In genomic region chrX:17377047-17377692, GRCh38 we compare ENCODE assay signal across 10 cellular contexts. TPM values are rescaled to one million over a fixed set of nuclear protein-coding genes. Genes with fewer than 3 reads are reported as not detected.
DNase-seq lines count a peak whose midpoint lies in the region; ATAC-seq and TF ChIP-seq lines count a peak whose summit lies in the region.
"Had no signal": no experiment of that assay in that cellular context is flagged by ENCODE, and none has a peak within 500 bp of the region (broad histone marks: within the 10 kb centered on the region; RNA-seq: fewer than 3 reads in every experiment).

No MANE protein-coding gene starts in this region.

- no peak overlapping the region for H3K27ac ChIP-seq in Peyer's patch
- H3K27ac ChIP-seq in esophagus squamous epithelium, result peak overlapping the region in 2 of 4 donors; percentile 47 to 76
- peak overlapping the region in 1 of 2 donors; percentile 38 for H3K27ac ChIP-seq in ovary
- H3K27ac ChIP-seq: BLaER1 treated with 17β-estradiol and CSF1 and Interleukin-3, amounts not matched to agents 10 nM and 100 nM; neutrophil had no signal

- no peaks in the 10 kb centered on the region for H3K9me3 ChIP-seq in Peyer's patch
- no peaks in the 10 kb centered on the region for H3K9me3 ChIP-seq in esophagus squamous epithelium
- no peaks in the 10 kb centered on the region for H3K9me3 ChIP-seq in ovary
- H3K9me3 ChIP-seq: neutrophil had no signal

- TF ChIP-seq POLR2A in Peyer's patch (IDR thresholded peaks at IDR 0.05), result no peak
- TF ChIP-seq POLR2A in esophagus squamous epithelium (IDR thresholded peaks at IDR 0.05), result peak in 1 of 4 donors; percentile 37
- TF ChIP-seq POLR2A in ovary (IDR thresholded peaks at IDR 0.05), result peak; percentile 29

- no peak for TF ChIP-seq EP300 in ovary (IDR thresholded peaks at IDR 0.05)

- no peak for ATAC-seq in GM18909 (IDR thresholded peaks at IDR 0.05; ENCODE audit: poor library complexity, unreplicated experiment)

- no peaks in the 10 kb centered on the region for H3K27me3 ChIP-seq in Peyer's patch
- H3K27me3 ChIP-seq in esophagus squamous epithelium, result peaks cover 0 to 3% (median 0%) of the 10 kb centered on the region in 4 donors
- H3K27me3 ChIP-seq in ovary, result no peaks in the 10 kb centered on the region

- in situ Hi-C loops in GM13977 (cut with MboI; ENCODE audit: low pct_unique_long_range_greater_than_20kb, low sequenced_read_pairs, unreplicated experiment), result no loop called here
- in situ Hi-C loops in GM13976 (cut with MboI; ENCODE audit: low sequenced_read_pairs, unreplicated experiment), result no loop called here

- intact Hi-C loops in esophagus squamous epithelium (cut with DNase I), result loop anchor here (10.0 kb wide), 1 partner anchor 208 kb away; no protein-coding TSS in a partner anchor
- intact Hi-C loops in ovary (cut with DNase I), result loop anchor here (2.0 to 10.0 kb wide), 8 partner anchors 132 to 502 kb away; partner anchors contain the start of gene RBBP7 (in 1 of the 4)

- 28% methylated on average over 21 of the region's 45 CpGs; no CpG with 5 or more reads in 1 of the 2 donors for WGBS in esophagus squamous epithelium, 2 donors
- WGBS in ovary, 3 donors, result 25 to 33% (median 28%) methylated on average over 44 to 45 of the region's 45 CpGs

- no peaks in the 10 kb centered on the region for H3K36me3 ChIP-seq in Peyer's patch
- H3K36me3 ChIP-seq in esophagus squamous epithelium, result no peaks in the 10 kb centered on the region
- no peaks in the 10 kb centered on the region for H3K36me3 ChIP-seq in ovary
- H3K36me3 ChIP-seq: BLaER1 treated with 17β-estradiol and CSF1 and Interleukin-3, amounts not matched to agents 10 nM and 100 nM; neutrophil had no signal

- DNase-seq in NOMO-1 treated with DMSO at 0.1 percent for 48 hours (lab: John Stamatoyannopoulos, UW; ENCODE audit: unreplicated experiment) (peak; percentile 15), NOMO-1 (lab: John Stamatoyannopoulos, UW; ENCODE audit: unreplicated experiment in 2 of 2) (no peak), Peyer's patch (peak in 2 of 3 donors; percentile 55 to 61), esophagus squamous epithelium (lab: John Stamatoyannopoulos, UW) (no peak), ovary (peak; percentile 34 to 66 (median 45)), GM13977 (ENCODE audit: low spot score) (no peak), GM13976 (ENCODE audit: low spot score) (no peak)

- H3K4me1 ChIP-seq in Peyer's patch (no peaks in the 10 kb centered on the region), esophagus squamous epithelium (peaks cover 0 to 28% (median 0%) of the 10 kb centered on the region in 3 donors), ovary (ENCODE audit: insufficient read depth) (no peaks in the 10 kb centered on the region)

- H3K4me3 ChIP-seq in Peyer's patch (peak overlapping the region in 3 of 4 donors; percentile 12 to 62 (median 55)), esophagus squamous epithelium (peak overlapping the region; percentile 46 to 71 (median 58)), ovary (peak overlapping the region; percentile 58)

- TF ChIP-seq CTCF in Peyer's patch (IDR thresholded peaks at IDR 0.05) (no peak), esophagus squamous epithelium (IDR thresholded peaks at IDR 0.05) (no peak), ovary (IDR thresholded peaks at IDR 0.05) (no peak), GM13977 (IDR thresholded peaks at IDR 0.05; ENCODE audit: extremely low read depth, insufficient read depth, missing control alignments) (no peak), GM13976 (IDR thresholded peaks at IDR 0.05; ENCODE audit: borderline replicate concordance, control extremely low read depth, extremely low read depth, insufficient read depth, missing control alignments) (no peak)

RNA-seq across cellular contexts. Expression of gene NHS, which starts 2.2 kb away (rescaled TPM):
- total RNA-seq in Peyer's patch (1 to 10 TPM in 3 of 4 donors, under 1 TPM in 1; 0.88 to 9.1 (median 2.5) TPM), esophagus squamous epithelium (1 to 10 TPM; 1.2 to 3.4 (median 2.6) TPM), ovary (1 to 10 TPM; 3.2 to 9.5 (median 7.0) TPM)
- polyA plus RNA-seq in ovary, result 1 to 10 TPM; 2.3 to 4.7 TPM

Comparison
In these comparisons a context has a peak if more than half of its experiments do, and no peak if none do; other contexts are left out.
1. DNase-seq: peak in NOMO-1 treated with DMSO at 0.1 percent for 48 hours (single experiment), Peyer's patch (2 of 3) and ovary (5 of 5); none in NOMO-1 (0 of 2), esophagus squamous epithelium (single experiment), GM13977 (single experiment) and GM13976 (single experiment).
2. Peak in every context shown above with its lines, with median percentiles within 50 percentile points of each other: H3K4me3 ChIP-seq.